ENCODE assay signal across 1 cellular context in the genomic region with DNA sequence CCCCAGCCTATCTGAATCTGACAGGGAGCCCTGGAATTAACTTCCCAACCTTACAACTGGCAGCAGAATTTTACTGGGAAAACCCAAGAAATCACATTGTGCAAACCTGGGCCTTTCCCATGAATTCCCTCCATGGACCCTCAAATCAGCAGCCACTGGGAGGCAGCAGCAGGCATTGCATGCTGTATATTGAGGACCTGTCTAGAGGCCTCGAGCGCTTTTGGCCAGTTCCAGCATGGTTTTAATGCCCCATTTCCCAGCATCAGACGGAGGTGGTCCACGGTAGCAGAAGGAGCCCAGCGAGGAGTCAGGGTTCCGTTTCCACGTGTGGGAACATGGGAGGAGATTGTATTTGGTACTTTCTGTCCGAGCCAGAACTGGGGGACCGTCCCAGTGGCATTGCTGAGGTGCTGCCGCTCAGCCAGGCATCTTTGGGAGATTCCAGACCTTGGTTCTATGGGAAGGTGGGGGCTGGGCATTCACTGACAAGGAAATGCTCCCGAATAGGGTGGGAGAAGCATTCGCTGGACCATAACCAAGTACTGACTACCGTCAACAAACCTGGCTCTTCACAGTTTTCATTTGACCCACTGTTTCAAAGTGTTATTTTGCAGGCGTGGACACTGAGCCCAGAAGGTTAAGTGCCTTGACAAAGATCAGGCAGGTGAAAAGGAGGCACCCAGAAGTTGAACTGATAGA.
TF ChIP-seq lines count a peak whose summit lies in the region.

No MANE protein-coding gene starts in this region.

TF ChIP-seq in HepG2, 621 proteins besides CTCF, POLR2A, EP300 and RAD21 (continued from another document):
- TF ChIP-seq, protein P1, sequence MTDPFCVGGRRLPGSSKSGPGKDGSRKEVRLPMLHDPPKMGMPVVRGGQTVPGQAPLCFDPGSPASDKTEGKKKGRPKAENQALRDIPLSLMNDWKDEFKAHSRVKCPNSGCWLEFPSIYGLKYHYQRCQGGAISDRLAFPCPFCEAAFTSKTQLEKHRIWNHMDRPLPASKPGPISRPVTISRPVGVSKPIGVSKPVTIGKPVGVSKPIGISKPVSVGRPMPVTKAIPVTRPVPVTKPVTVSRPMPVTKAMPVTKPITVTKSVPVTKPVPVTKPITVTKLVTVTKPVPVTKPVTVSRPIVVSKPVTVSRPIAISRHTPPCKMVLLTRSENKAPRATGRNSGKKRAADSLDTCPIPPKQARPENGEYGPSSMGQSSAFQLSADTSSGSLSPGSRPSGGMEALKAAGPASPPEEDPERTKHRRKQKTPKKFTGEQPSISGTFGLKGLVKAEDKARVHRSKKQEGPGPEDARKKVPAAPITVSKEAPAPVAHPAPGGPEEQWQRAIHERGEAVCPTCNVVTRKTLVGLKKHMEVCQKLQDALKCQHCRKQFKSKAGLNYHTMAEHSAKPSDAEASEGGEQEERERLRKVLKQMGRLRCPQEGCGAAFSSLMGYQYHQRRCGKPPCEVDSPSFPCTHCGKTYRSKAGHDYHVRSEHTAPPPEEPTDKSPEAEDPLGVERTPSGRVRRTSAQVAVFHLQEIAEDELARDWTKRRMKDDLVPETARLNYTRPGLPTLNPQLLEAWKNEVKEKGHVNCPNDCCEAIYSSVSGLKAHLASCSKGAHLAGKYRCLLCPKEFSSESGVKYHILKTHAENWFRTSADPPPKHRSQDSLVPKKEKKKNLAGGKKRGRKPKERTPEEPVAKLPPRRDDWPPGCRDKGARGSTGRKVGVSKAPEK (CRISPR knock-in tag; IDR thresholded peaks at IDR 0.05; ENCODE audit: borderline replicate concordance) = no peak
- TF ChIP-seq STAG1 (CRISPR knock-in tag; IDR thresholded peaks at IDR 0.05) (peak; percentile 53), NFRKB (IDR thresholded peaks at IDR 0.05) (no peak), ZNF839 (CRISPR knock-in tag; IDR thresholded peaks at IDR 0.05; ENCODE audit: borderline replicate concordance) (no peak), ZNF703 (CRISPR knock-in tag; IDR thresholded peaks at IDR 0.05; ENCODE audit: borderline replicate concordance) (no peak), XRCC5 (optimal IDR thresholded peaks at IDR 0.05; ENCODE audit: low read length) (peak; percentile 60), FOXC1 (CRISPR knock-in tag; IDR thresholded peaks at IDR 0.05; ENCODE audit: borderline replicate concordance) (peak; percentile 58; the same call in 1 of the 2 replicates), ZNF501 (CRISPR knock-in tag; IDR thresholded peaks at IDR 0.05) (0 out of 2 replicates have a peak, but pooled peaks have one; percentile 23)
- TF ChIP-seq, protein P2, sequence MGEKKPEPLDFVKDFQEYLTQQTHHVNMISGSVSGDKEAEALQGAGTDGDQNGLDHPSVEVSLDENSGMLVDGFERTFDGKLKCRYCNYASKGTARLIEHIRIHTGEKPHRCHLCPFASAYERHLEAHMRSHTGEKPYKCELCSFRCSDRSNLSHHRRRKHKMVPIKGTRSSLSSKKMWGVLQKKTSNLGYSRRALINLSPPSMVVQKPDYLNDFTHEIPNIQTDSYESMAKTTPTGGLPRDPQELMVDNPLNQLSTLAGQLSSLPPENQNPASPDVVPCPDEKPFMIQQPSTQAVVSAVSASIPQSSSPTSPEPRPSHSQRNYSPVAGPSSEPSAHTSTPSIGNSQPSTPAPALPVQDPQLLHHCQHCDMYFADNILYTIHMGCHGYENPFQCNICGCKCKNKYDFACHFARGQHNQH (CRISPR knock-in tag; IDR thresholded peaks at IDR 0.05) = no peak
- TF ChIP-seq, protein P3, sequence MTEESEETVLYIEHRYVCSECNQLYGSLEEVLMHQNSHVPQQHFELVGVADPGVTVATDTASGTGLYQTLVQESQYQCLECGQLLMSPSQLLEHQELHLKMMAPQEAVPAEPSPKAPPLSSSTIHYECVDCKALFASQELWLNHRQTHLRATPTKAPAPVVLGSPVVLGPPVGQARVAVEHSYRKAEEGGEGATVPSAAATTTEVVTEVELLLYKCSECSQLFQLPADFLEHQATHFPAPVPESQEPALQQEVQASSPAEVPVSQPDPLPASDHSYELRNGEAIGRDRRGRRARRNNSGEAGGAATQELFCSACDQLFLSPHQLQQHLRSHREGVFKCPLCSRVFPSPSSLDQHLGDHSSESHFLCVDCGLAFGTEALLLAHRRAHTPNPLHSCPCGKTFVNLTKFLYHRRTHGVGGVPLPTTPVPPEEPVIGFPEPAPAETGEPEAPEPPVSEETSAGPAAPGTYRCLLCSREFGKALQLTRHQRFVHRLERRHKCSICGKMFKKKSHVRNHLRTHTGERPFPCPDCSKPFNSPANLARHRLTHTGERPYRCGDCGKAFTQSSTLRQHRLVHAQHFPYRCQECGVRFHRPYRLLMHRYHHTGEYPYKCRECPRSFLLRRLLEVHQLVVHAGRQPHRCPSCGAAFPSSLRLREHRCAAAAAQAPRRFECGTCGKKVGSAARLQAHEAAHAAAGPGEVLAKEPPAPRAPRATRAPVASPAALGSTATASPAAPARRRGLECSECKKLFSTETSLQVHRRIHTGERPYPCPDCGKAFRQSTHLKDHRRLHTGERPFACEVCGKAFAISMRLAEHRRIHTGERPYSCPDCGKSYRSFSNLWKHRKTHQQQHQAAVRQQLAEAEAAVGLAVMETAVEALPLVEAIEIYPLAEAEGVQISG (CRISPR knock-in tag; IDR thresholded peaks at IDR 0.05) = 0 out of 2 replicates have a peak, but pooled peaks have one; percentile 21
